ENCODE assay signal across 16 cellular contexts in the genomic region with DNA sequence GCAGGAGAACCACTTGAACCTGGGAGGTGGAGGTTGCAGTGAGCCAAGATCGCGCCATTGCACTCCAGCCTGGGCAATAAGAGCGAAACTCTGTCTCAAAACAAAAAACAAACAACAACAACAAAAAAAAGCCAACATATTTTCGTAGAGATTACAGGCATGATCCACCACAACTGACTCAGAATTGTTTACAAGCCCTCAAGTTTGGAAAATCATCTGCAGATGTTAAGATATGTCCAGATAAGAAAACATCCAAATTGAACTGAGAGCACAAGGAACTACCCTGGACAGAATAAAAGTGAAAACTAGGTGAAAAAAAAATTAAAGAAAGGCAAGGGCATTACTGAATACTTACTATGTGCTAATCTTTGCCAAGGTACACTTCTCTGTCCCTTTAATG.
"Had no signal": no experiment of that assay in that cellular context is flagged by ENCODE, and none has a peak within 500 bp of the region (broad histone marks: within the 10 kb centered on the region; RNA-seq: fewer than 3 reads in every experiment).

No MANE protein-coding gene starts in this region.

- H3K4me3 Mint-ChIP-seq: activated CD8-positive, alpha-beta T cell treated with anti-CD3 and anti-CD28 coated beads for 36 hours; nephron progenitor cell; stimulated activated naive CD8-positive, alpha-beta T cell treated with anti-CD3 and anti-CD28 coated beads, Interleukin-15, Interleukin-2, amounts not matched to agents 100 ng/mL and 50 ng/mL, for 24 hours; T-cell had no signal

- ATAC-seq: activated CD8-positive, alpha-beta T cell treated with anti-CD3 and anti-CD28 coated beads for 36 hours; T-cell had no signal

- H3K4me1 ChIP-seq: thyroid gland had no signal

- H3K27ac Mint-ChIP-seq: activated CD8-positive, alpha-beta T cell treated with anti-CD3 and anti-CD28 coated beads for 36 hours; stimulated activated naive CD8-positive, alpha-beta T cell treated with anti-CD3 and anti-CD28 coated beads, Interleukin-15, Interleukin-2, amounts not matched to agents 100 ng/mL and 50 ng/mL, for 24 hours; T-cell had no signal

- DNase-seq: activated CD8-positive, alpha-beta memory T cell treated with anti-CD3 and anti-CD28 coated beads, Interleukin-2, amount 50 U/mL, for 4 hours; activated CD8-positive, alpha-beta T cell treated with anti-CD3 and anti-CD28 coated beads for 36 hours; activated naive CD4-positive, alpha-beta T cell; head of caudate nucleus; mammary epithelial cell; nephron progenitor cell; ovary; stimulated activated CD4-positive, alpha-beta T cell treated with anti-CD3 and anti-CD28 coated beads, Interleukin-15, amount 100 ng/mL, for 24 hours; stimulated activated CD4-positive, alpha-beta T cell treated with anti-CD3 and anti-CD28 coated beads, Interleukin-4, amount 100 ng/mL, for 24 hours; T-cell; T1000; thyroid gland had no signal

- H3K4me1 Mint-ChIP-seq: T-cell had no signal

- H3K36me3 Mint-ChIP-seq: T-cell had no signal

- H3K27ac ChIP-seq: thyroid gland, VCaP had no signal

- FAIRE-seq: astrocyte, islet of Langerhans had no signal

- H3K36me3 ChIP-seq: ovary, thyroid gland had no signal

- H3K9me3 Mint-ChIP-seq: activated CD8-positive, alpha-beta T cell treated with anti-CD3 and anti-CD28 coated beads for 36 hours; stimulated activated naive CD8-positive, alpha-beta T cell treated with anti-CD3 and anti-CD28 coated beads, Interleukin-15, Interleukin-2, amounts not matched to agents 100 ng/mL and 50 ng/mL, for 24 hours had no signal

- H3K27me3 ChIP-seq: ovary, thyroid gland had no signal

- H3K4me3 ChIP-seq: ovary, thyroid gland had no signal

- H3K27me3 Mint-ChIP-seq: stimulated activated naive CD8-positive, alpha-beta T cell treated with anti-CD3 and anti-CD28 coated beads, Interleukin-15, Interleukin-2, amounts not matched to agents 100 ng/mL and 50 ng/mL, for 24 hours had no signal

- H3K9me3 ChIP-seq: ovary, thyroid gland had no signal
